In the genomic region with DNA sequence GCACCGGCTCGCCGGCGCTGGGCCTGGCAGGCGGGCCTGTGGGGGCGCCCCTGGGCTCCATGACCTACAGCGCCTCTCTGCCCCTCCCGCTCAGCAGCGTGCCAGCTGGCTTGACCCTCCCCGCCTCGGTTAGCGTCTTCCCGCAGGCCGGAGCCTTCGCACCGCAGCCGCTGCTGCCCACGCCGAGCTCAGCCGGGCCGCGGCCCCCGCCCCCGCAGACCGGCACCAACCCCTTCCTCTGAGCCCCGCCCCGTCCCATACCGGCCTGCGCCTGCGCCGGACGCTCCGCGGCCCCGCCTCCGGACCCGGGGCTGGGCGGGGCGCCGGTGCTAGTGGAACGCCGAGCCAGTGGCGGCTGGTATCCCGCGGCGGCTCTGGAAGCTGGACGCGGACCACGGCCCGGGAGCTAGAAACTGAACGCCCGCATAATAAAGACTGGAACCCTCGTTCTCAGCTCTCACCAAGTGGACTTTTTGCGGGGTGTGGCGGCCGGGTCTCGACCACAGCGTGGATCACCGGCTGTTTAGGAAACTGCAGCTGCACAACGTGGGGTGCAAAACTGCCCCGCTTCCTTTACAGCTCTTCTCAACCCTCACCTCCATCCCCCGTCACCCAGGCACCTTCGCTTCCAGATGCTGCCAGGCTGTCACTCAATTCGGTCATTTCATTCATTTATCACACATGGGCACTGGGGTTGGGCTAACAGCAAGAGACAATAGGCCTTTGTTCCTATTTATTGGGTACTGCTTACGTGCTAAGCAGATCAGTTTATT, we compare ENCODE assay signal across 1 cellular context.
TF ChIP-seq lines count a peak whose summit lies in the region.

No MANE protein-coding gene starts in this region.

TF ChIP-seq in WTC11, 78 proteins besides CTCF, POLR2A, EP300 and RAD21 (continued from another document):
- TF ChIP-seq, protein P1, sequence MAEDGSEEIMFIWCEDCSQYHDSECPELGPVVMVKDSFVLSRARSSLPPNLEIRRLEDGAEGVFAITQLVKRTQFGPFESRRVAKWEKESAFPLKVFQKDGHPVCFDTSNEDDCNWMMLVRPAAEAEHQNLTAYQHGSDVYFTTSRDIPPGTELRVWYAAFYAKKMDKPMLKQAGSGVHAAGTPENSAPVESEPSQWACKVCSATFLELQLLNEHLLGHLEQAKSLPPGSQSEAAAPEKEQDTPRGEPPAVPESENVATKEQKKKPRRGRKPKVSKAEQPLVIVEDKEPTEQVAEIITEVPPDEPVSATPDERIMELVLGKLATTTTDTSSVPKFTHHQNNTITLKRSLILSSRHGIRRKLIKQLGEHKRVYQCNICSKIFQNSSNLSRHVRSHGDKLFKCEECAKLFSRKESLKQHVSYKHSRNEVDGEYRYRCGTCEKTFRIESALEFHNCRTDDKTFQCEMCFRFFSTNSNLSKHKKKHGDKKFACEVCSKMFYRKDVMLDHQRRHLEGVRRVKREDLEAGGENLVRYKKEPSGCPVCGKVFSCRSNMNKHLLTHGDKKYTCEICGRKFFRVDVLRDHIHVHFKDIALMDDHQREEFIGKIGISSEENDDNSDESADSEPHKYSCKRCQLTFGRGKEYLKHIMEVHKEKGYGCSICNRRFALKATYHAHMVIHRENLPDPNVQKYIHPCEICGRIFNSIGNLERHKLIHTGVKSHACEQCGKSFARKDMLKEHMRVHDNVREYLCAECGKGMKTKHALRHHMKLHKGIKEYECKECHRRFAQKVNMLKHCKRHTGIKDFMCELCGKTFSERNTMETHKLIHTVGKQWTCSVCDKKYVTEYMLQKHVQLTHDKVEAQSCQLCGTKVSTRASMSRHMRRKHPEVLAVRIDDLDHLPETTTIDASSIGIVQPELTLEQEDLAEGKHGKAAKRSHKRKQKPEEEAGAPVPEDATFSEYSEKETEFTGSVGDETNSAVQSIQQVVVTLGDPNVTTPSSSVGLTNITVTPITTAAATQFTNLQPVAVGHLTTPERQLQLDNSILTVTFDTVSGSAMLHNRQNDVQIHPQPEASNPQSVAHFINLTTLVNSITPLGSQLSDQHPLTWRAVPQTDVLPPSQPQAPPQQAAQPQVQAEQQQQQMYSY (CRISPR knock-in tag; IDR thresholded peaks at IDR 0.05): peak; percentile 55; the same call in 1 of the 2 replicates
TF ChIP-seq in WTC11: peak in this region for 10.
